ENCODE assay signal across 1 cellular context in genomic region chr10:96673318-96674099, GRCh38.
TF ChIP-seq lines count a peak whose summit lies in the region.

No MANE protein-coding gene starts in this region.

TF ChIP-seq in HCT116, 20 proteins besides CTCF, POLR2A, EP300 and RAD21 (continued from another document):
- TF ChIP-seq ZNF274 (IDR thresholded peaks at IDR 0.05; ENCODE audit: low read depth, low read length) = no peak
